Comparison of ENCODE assay signal across 17 cellular contexts in genomic region chr2:209817818-209818420, GRCh38. TPM values are rescaled to one million over a fixed set of nuclear protein-coding genes. Genes with fewer than 3 reads are reported as not detected.
"Had no signal": no experiment of that assay in that cellular context is flagged by ENCODE, and none has a peak within 500 bp of the region (broad histone marks: within the 10 kb centered on the region; RNA-seq: fewer than 3 reads in every experiment).

No MANE protein-coding gene starts in this region.

- H3K4me1 ChIP-seq: gastrocnemius medialis, lower lobe of right lung had no signal

- H3K27ac ChIP-seq: body of pancreas, gastrocnemius medialis, lower lobe of right lung, neutrophil, SK-N-MC had no signal

- H3K27me3 ChIP-seq: body of pancreas, gastrocnemius medialis, neutrophil had no signal

- H3K9me3 ChIP-seq: body of pancreas, gastrocnemius medialis, lower lobe of right lung, neutrophil had no signal

- H3K4me3 ChIP-seq: body of pancreas, gastrocnemius medialis, lower lobe of right lung, SK-N-MC had no signal

- H3K36me3 ChIP-seq: gastrocnemius medialis, lower lobe of right lung, neutrophil had no signal

- DNase-seq: activated CD4-positive, alpha-beta T cell treated with anti-CD3 and anti-CD28 coated beads for 1 hour; activated CD4-positive, alpha-beta T cell treated with anti-CD3 and anti-CD28 coated beads, Interleukin-2, amount 50 U/mL, for 4 hours; activated CD8-positive, alpha-beta memory T cell treated with anti-CD3 and anti-CD28 coated beads, Interleukin-2, amount 10 ng/mL, durations not matched to agents 7 days and 5 days; activated effector memory CD4-positive, alpha-beta T cell treated with anti-CD3 and anti-CD28 coated beads, Interleukin-2, amount 50 U/mL, for 16 hours; activated T-cell treated with anti-CD3 and anti-CD28 coated beads, Interleukin-2, amount 50 U/mL, for 24 hours; body of pancreas; caudate nucleus; effector memory CD4-positive, alpha-beta T cell; gastrocnemius medialis; left cardiac atrium; lower lobe of right lung; retina; T-helper 9 cell had no signal

- ATAC-seq: activated CD8-positive, alpha-beta memory T cell treated with anti-CD3 and anti-CD28 coated beads, Interleukin-2, amount 10 ng/mL, durations not matched to agents 7 days and 5 days; body of pancreas; gastrocnemius medialis; left cardiac atrium; lower lobe of right lung; stimulated activated memory B cell treated with anti-CD40 and anti-IgM and Interleukin-4, amounts not matched to agents 10 μg/mL and 1 μg/mL and 100 μg/mL, for 72 hours had no signal

RNA-seq across cellular contexts. Expression of gene UNC80, which starts 46.3 kb away (rescaled TPM):
- total RNA-seq: activated CD8-positive, alpha-beta memory T cell treated with anti-CD3 and anti-CD28 coated beads, Interleukin-2, amount 10 ng/mL, durations not matched to agents 7 days and 5 days; epithelial cell of proximal tubule; gastrocnemius medialis; lower lobe of right lung had no signal
